ENCODE assay signal across 2 cellular contexts in the genomic region with DNA sequence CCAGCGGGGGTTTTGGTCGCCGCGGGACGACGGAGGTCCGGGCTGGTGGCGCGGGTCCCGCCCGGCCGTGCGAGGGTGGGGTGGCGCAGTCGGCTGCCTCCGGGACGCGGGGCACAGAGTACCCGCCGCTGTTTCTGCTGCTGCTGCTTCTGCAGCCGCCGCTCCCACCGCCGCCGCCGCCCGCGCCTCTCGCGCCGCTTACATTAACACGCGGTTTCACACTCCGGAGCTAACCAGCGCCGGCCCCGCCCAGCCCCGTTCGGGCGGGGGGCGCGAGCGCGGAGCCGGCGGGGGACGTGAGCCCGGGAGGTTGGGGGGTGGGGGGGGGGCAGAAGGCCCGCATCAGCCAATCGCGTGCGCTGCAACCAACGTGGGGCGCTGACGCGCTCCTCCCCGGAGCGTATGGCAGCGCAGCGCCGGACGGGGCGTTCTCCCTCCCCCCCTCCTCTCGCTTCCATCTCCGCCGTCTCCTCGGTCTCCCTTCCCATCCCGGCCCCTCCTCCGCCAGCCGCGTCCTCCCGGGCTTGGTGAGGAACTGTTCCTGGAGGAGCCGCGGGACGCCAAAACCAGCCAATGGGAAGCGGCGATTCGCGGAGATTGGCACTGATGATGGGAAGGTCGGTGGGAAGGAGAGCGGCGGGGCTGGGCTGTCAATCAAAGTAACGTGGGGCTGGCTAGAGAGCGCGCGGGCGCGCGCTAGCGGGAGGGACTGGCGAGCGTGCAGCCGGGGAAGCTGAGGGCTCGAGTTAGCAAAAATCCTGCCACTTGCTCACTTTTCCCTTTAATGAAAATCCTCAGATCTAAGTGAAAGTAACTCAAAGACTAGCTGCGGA.
TF ChIP-seq lines count a peak whose summit lies in the region.

A gene (minus strand): TSS at position 205 of the 833 bp plus-strand sequence. CDS start 1,307 bp downstream, outside the sequence.

TF ChIP-seq in HEK293, 187 proteins besides CTCF, POLR2A, EP300 and RAD21 (continued from another document and continues in another):
- TF ChIP-seq, protein P1, sequence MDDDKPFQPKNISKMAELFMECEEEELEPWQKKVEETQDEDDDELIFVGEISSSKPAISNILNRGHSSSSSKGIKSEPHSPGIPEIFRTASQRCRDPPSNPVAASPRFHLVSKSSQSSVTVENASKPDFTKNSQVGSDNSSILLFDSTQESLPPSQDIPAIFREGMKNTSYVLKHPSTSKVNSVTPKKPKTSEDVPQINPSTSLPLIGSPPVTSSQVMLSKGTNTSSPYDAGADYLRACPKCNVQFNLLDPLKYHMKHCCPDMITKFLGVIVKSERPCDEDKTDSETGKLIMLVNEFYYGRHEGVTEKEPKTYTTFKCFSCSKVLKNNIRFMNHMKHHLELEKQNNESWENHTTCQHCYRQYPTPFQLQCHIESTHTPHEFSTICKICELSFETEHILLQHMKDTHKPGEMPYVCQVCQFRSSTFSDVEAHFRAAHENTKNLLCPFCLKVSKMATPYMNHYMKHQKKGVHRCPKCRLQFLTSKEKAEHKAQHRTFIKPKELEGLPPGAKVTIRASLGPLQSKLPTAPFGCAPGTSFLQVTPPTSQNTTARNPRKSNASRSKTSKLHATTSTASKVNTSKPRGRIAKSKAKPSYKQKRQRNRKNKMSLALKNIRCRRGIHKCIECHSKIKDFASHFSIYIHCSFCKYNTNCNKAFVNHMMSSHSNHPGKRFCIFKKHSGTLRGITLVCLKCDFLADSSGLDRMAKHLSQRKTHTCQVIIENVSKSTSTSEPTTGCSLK (tag by site-specific recombination; IDR thresholded peaks at IDR 0.05) = no peak
- TF ChIP-seq, protein P2, sequence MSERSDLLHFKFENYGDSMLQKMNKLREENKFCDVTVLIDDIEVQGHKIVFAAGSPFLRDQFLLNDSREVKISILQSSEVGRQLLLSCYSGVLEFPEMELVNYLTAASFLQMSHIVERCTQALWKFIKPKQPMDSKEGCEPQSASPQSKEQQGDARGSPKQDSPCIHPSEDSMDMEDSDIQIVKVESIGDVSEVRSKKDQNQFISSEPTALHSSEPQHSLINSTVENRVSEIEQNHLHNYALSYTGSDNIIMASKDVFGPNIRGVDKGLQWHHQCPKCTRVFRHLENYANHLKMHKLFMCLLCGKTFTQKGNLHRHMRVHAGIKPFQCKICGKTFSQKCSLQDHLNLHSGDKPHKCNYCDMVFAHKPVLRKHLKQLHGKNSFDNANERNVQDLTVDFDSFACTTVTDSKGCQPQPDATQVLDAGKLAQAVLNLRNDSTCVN (tag by site-specific recombination; optimal IDR thresholded peaks at IDR 0.05) = peak; percentile 80
- TF ChIP-seq, protein P3, sequence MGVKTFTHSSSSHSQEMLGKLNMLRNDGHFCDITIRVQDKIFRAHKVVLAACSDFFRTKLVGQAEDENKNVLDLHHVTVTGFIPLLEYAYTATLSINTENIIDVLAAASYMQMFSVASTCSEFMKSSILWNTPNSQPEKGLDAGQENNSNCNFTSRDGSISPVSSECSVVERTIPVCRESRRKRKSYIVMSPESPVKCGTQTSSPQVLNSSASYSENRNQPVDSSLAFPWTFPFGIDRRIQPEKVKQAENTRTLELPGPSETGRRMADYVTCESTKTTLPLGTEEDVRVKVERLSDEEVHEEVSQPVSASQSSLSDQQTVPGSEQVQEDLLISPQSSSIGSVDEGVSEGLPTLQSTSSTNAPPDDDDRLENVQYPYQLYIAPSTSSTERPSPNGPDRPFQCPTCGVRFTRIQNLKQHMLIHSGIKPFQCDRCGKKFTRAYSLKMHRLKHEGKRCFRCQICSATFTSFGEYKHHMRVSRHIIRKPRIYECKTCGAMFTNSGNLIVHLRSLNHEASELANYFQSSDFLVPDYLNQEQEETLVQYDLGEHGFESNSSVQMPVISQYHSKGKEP (tag by site-specific recombination; IDR thresholded peaks at IDR 0.05) = 0 out of 2 replicates have a peak, but pooled peaks have one; percentile 15
- TF ChIP-seq ZSCAN23 (tag by site-specific recombination; IDR thresholded peaks at IDR 0.05) (no peak), PRDM1 (tag by site-specific recombination; IDR thresholded peaks at IDR 0.05) (peak; percentile 79), SP3 (tag by site-specific recombination; IDR thresholded peaks at IDR 0.05) (peak; percentile 66), SP2 (tag by site-specific recombination; IDR thresholded peaks at IDR 0.05) (peak; percentile 93), GLIS2 (tag by site-specific recombination; IDR thresholded peaks at IDR 0.05) (peak; percentile 69), ZNF571 (tag by site-specific recombination; IDR thresholded peaks at IDR 0.05) (no peak), SCRT2 (tag by site-specific recombination; IDR thresholded peaks at IDR 0.05) (no peak), ZSCAN30 (tag by site-specific recombination; IDR thresholded peaks at IDR 0.05) (0 out of 2 replicates have a peak, but pooled peaks have one; percentile 52)
- TF ChIP-seq, protein P4, sequence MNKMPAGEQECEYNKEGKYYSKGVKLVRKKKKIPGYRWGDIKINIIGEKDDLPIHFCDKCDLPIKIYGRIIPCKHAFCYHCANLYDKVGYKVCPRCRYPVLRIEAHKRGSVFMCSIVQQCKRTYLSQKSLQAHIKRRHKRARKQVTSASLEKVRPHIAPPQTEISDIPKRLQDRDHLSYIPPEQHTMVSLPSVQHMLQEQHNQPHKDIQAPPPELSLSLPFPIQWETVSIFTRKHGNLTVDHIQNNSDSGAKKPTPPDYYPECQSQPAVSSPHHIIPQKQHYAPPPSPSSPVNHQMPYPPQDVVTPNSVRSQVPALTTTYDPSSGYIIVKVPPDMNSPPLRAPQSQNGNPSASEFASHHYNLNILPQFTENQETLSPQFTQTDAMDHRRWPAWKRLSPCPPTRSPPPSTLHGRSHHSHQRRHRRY (tag by site-specific recombination; IDR thresholded peaks at IDR 0.05) = no peak
- TF ChIP-seq, protein P5, sequence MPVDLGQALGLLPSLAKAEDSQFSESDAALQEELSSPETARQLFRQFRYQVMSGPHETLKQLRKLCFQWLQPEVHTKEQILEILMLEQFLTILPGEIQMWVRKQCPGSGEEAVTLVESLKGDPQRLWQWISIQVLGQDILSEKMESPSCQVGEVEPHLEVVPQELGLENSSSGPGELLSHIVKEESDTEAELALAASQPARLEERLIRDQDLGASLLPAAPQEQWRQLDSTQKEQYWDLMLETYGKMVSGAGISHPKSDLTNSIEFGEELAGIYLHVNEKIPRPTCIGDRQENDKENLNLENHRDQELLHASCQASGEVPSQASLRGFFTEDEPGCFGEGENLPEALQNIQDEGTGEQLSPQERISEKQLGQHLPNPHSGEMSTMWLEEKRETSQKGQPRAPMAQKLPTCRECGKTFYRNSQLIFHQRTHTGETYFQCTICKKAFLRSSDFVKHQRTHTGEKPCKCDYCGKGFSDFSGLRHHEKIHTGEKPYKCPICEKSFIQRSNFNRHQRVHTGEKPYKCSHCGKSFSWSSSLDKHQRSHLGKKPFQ (tag by site-specific recombination; IDR thresholded peaks at IDR 0.05) = no peak

TF ChIP-seq in SK-N-SH treated with all-trans-retinoic acid at 6 μM for 48 hours, 23 proteins besides CTCF, POLR2A, EP300 and RAD21 (continued from another document):
- TF ChIP-seq, protein P6, sequence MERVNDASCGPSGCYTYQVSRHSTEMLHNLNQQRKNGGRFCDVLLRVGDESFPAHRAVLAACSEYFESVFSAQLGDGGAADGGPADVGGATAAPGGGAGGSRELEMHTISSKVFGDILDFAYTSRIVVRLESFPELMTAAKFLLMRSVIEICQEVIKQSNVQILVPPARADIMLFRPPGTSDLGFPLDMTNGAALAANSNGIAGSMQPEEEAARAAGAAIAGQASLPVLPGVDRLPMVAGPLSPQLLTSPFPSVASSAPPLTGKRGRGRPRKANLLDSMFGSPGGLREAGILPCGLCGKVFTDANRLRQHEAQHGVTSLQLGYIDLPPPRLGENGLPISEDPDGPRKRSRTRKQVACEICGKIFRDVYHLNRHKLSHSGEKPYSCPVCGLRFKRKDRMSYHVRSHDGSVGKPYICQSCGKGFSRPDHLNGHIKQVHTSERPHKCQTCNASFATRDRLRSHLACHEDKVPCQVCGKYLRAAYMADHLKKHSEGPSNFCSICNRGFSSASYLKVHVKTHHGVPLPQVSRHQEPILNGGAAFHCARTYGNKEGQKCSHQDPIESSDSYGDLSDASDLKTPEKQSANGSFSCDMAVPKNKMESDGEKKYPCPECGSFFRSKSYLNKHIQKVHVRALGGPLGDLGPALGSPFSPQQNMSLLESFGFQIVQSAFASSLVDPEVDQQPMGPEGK (CRISPR knock-in tag; IDR thresholded peaks at IDR 0.05; ENCODE audit: borderline replicate concordance) = peak; percentile 29; the same call in 1 of the 2 replicates
- TF ChIP-seq ZNF565 (CRISPR knock-in tag; conservative IDR thresholded peaks at IDR 0.05; ENCODE audit: low read depth) = no peak
